22 cellular contexts compared by ENCODE assay signal in genomic region chrX:11151799-11152591, GRCh38. TPM values are rescaled to one million over a fixed set of nuclear protein-coding genes. Genes with fewer than 3 reads are reported as not detected.
A peak's percentile ranks its signal among the peaks of the same experiment; 100 is the strongest.
DNase-seq lines count a peak whose midpoint lies in the region; TF ChIP-seq lines count a peak whose summit lies in the region.
"Had no signal": no experiment of that assay in that cellular context is flagged by ENCODE, and none has a peak within 500 bp of the region (broad histone marks: within the 10 kb centered on the region; RNA-seq: fewer than 3 reads in every experiment).

No MANE protein-coding gene starts in this region.

- H3K27me3 Mint-ChIP-seq in nephron (ENCODE audit: low read depth): no peaks in the 10 kb centered on the region
- H3K27me3 Mint-ChIP-seq: memory B cell; naive thymus-derived CD4-positive, alpha-beta T cell; stimulated activated memory B cell treated with anti-CD40 and anti-IgM and Interleukin-4, amounts not matched to agents 10 μg/mL and 1 μg/mL and 100 μg/mL, for 72 hours had no signal

- TF ChIP-seq CTCF in nephron (IDR thresholded peaks at IDR 0.05; ENCODE audit: unreplicated experiment in 3 of 3): no peak

- peaks cover 5% of the 10 kb centered on the region for H3K36me3 Mint-ChIP-seq in nephron (ENCODE audit: low read depth)
- H3K36me3 Mint-ChIP-seq: CD14-positive monocyte; naive thymus-derived CD4-positive, alpha-beta T cell had no signal

- no peaks in the 10 kb centered on the region for H3K4me1 ChIP-seq in adipocyte (ENCODE audit: control insufficient read depth, insufficient read depth, low read length)
- H3K4me1 ChIP-seq: testis had no signal

- H3K9me3 ChIP-seq in adipocyte (ENCODE audit: control insufficient read depth, low read length): no peaks in the 10 kb centered on the region
- H3K9me3 ChIP-seq: ovary, testis had no signal

- no peak overlapping the region for H3K4me3 Mint-ChIP-seq in nephron
- H3K4me3 Mint-ChIP-seq: CD14-positive monocyte; memory B cell; naive thymus-derived CD4-positive, alpha-beta T cell; stimulated activated memory B cell treated with anti-CD40 and anti-IgM and Interleukin-4, amounts not matched to agents 10 μg/mL and 1 μg/mL and 100 μg/mL, for 72 hours had no signal

- H3K27me3 ChIP-seq in adipocyte (replicated peaks; ENCODE audit: control insufficient read depth, insufficient read depth, low read length): no peaks in the 10 kb centered on the region
- H3K27me3 ChIP-seq: ovary, testis had no signal

- H3K36me3 ChIP-seq in adipocyte (ENCODE audit: control insufficient read depth, insufficient read depth, low read length, severe bottlenecking): peaks cover 7% of the 10 kb centered on the region
- H3K36me3 ChIP-seq: ovary had no signal

- peak overlapping the region; percentile 25 to 83 (median 28) for H3K27ac Mint-ChIP-seq in nephron
- H3K27ac Mint-ChIP-seq: memory B cell; naive thymus-derived CD4-positive, alpha-beta T cell had no signal

- no peak overlapping the region for H3K4me3 ChIP-seq in adipocyte (ENCODE audit: low read length)
- H3K4me3 ChIP-seq: ovary, testis had no signal

- no peak overlapping the region for H3K9ac ChIP-seq in adipocyte (ENCODE audit: low read length)

- H3K9me3 Mint-ChIP-seq in nephron: no peaks in the 10 kb centered on the region
- H3K9me3 Mint-ChIP-seq: CD14-positive monocyte; memory B cell; naive thymus-derived CD4-positive, alpha-beta T cell; stimulated activated memory B cell treated with anti-CD40 and anti-IgM and Interleukin-4, amounts not matched to agents 10 μg/mL and 1 μg/mL and 100 μg/mL, for 72 hours had no signal

- no peaks in the 10 kb centered on the region for H3K4me1 Mint-ChIP-seq in nephron
- H3K4me1 Mint-ChIP-seq: CD14-positive monocyte; naive thymus-derived CD4-positive, alpha-beta T cell; stimulated activated memory B cell treated with anti-CD40 and anti-IgM and Interleukin-4, amounts not matched to agents 10 μg/mL and 1 μg/mL and 100 μg/mL, for 72 hours had no signal

- peak; percentile 52 for DNase-seq in NCI-H1105 treated with DMSO at 0.1 percent for 48 hours (lab: John Stamatoyannopoulos, UW)
- peak; percentile 60 for DNase-seq in NCI-H2171 treated with DMSO at 0.1 percent for 48 hours (lab: John Stamatoyannopoulos, UW)
- peak; percentile 39 for DNase-seq in adipocyte (ENCODE audit: low read depth)
- DNase-seq in H4 (ENCODE audit: low spot score): no peak
- no peak for DNase-seq in D341Med (ENCODE audit: low spot score)
- DNase-seq in foreskin melanocyte: no peak
- DNase-seq: activated CD4-positive, alpha-beta T cell treated with anti-CD3 and anti-CD28 coated beads, Interleukin-2, amount 50 U/mL, for 4 hours; activated gamma-delta T cell; amygdala; caudate nucleus; DMS53; kidney; naive thymus-derived CD4-positive, alpha-beta T cell; NCI-H2029 treated with DMSO at 0.1 percent for 48 hours; NK-92 treated with Interleukin-12 subunit alpha and Interleukin-12 subunit beta, amount 100 ng/mL, for 24 hours; ovary; T-helper 2 cell; testis had no signal

RNA-seq across cellular contexts. Expression of gene HCCS, which starts 40.9 kb away (rescaled TPM):
- 19.9 and 38.1 TPM in 2 replicates for total RNA-seq in H4 (2014; rRNA removed; shearing (Covaris generic))

Comparison
In these comparisons a context has a peak if more than half of its experiments do, and no peak if none do; other contexts are left out.
1. DNase-seq: peak in NCI-H1105 treated with DMSO at 0.1 percent for 48 hours (single experiment), NCI-H2171 treated with DMSO at 0.1 percent for 48 hours (single experiment) and adipocyte (single experiment); none in H4 (single experiment), D341Med (single experiment) and foreskin melanocyte (single experiment).